9 cellular contexts compared by ENCODE assay signal in the genomic region with DNA sequence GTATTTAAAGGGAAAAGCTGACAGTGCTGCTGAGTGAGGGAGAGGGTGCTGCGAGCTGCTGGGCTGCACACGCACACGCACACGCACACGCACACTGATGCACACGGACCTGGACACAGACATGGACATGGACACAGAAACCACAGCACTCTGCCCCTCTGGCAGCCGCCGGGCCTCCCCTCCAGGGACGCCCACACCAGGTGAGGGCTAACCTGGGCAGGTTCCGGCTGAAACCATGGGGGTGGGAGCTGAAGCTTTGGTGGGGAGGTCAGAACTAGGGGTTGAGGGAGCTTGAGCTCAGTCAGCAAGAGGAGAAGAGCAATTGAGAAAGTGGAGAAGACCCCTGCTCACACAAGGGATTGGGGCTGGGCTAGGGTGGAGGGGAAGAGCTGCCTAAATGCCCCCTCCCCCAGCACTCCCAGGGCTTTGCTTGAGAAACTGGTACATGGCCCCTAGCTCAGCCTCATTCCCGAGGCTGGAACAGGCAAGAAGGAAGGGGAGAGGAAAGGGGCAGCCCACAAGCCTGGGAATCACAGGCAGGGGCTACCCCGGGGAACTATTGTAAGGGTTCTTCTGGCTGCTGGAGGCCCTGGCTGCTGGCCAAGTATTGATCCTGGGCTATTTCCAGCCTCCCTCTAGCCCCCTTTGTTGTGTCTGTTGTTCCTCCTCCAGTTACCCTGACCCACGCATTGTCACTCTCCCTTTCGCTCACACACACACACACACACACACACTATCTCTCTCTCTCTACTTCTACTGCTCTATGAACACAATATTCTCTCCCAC. TPM values are rescaled to one million over a fixed set of nuclear protein-coding genes. Genes with fewer than 3 reads are reported as not detected.
A peak's percentile ranks its signal among the peaks of the same experiment; 100 is the strongest.
DNase-seq lines count a peak whose midpoint lies in the region.
"Had no signal": no experiment of that assay in that cellular context is flagged by ENCODE, and none has a peak within 500 bp of the region (broad histone marks: within the 10 kb centered on the region; RNA-seq: fewer than 3 reads in every experiment).

Gene REM2, plus strand, starts transcription at position 32 of the 786 bp plus-strand sequence. Its CDS starts 66 bp downstream, at position 98.

- WGBS in neuronal stem cell (ENCODE audit: extremely low coverage in 2 of 2, insufficient read length in 2 of 2, insufficient replicate concordance in 1 of 2), 2 donors: no CpG with 5 or more reads among the region's 14 CpGs

- H3K79me1 ChIP-seq in neuronal stem cell (ENCODE audit: low read depth, low read length): peaks cover 2% of the 10 kb centered on the region

- peak within 1 kb of the TSS; percentile 63 for H2AK5ac ChIP-seq in neuronal stem cell (ENCODE audit: low read depth, low read length)

- peaks cover 34 to 41% of the 10 kb centered on the region in 2 donors for H3K4me1 ChIP-seq in neuronal stem cell (ENCODE audit: control insufficient read depth in 2 of 2, insufficient read depth in 1 of 2, low read depth in 1 of 2, low read length in 2 of 2)

- H3K18ac ChIP-seq in neuronal stem cell (ENCODE audit: low read length): peak within 1 kb of the TSS; percentile 97

- peak within 1 kb of the TSS; percentile 51 for H2BK12ac ChIP-seq in neuronal stem cell (ENCODE audit: low read length)

- peak within 1 kb of the TSS; percentile 81 for H3K4me2 ChIP-seq in neuronal stem cell (ENCODE audit: insufficient read depth, low read length, poor library complexity, severe bottlenecking)

- peak within 1 kb of the TSS; percentile 27 for H3K27ac ChIP-seq in neuronal stem cell (replicated peaks; ENCODE audit: low read length)

- H3K36me3 ChIP-seq in H7 (replicated peaks; ENCODE audit: control insufficient read depth, insufficient read depth, low read length) (no peaks in the 10 kb centered on the region), neuronal stem cell (replicated peaks in 1 of 2; ENCODE audit: control insufficient read depth in 2 of 2, insufficient read depth in 2 of 2, low read length in 2 of 2) (no peaks in the 10 kb centered on the region)

- H2BK5ac ChIP-seq in neuronal stem cell (ENCODE audit: low read length): no peak within 1 kb of the TSS

- no peaks in the 10 kb centered on the region for H3K9me3 ChIP-seq in neuronal stem cell (replicated peaks in 1 of 2; ENCODE audit: control insufficient read depth in 2 of 2, insufficient read depth in 1 of 2, low read depth in 1 of 2, low read length in 2 of 2)

- peak within 1 kb of the TSS; percentile 37 for H3K4me3 ChIP-seq in H7 (ENCODE audit: insufficient read depth, low read depth, low read length)
- H3K4me3 ChIP-seq in neuronal stem cell (ENCODE audit: low read length in 2 of 2): peak within 1 kb of the TSS; percentile 32 to 69

- peak within 1 kb of the TSS; percentile 77 for H2AFZ ChIP-seq in neuronal stem cell (ENCODE audit: low read length)

- peak within 1 kb of the TSS; percentile 40 for H4K91ac ChIP-seq in neuronal stem cell (ENCODE audit: low read depth, low read length, poor library complexity)

- no peak within 1 kb of the TSS for H2BK15ac ChIP-seq in neuronal stem cell (ENCODE audit: low read length)

- peak within 1 kb of the TSS; percentile 78 for H3K9ac ChIP-seq in neuronal stem cell (ENCODE audit: low read depth, low read length, poor library complexity)

- no peak within 1 kb of the TSS for H2BK120ac ChIP-seq in neuronal stem cell (ENCODE audit: low read depth, low read length)

- H4K8ac ChIP-seq in neuronal stem cell (ENCODE audit: low read depth, low read length): peak within 1 kb of the TSS; percentile 33

- H3K14ac ChIP-seq in neuronal stem cell (ENCODE audit: low read length): no peak within 1 kb of the TSS

- H3K27me3 ChIP-seq in H7 (ENCODE audit: control insufficient read depth, insufficient read depth, low read length) (peaks cover 28% of the 10 kb centered on the region), neuronal stem cell (ENCODE audit: control insufficient read depth in 3 of 3, insufficient read depth in 3 of 3, low read depth in 1 of 3, low read length in 3 of 3) (peaks cover 0 to 6% (median 0%) of the 10 kb centered on the region in 3 experiments)

- peak within 1 kb of the TSS; percentile 21 for H3K23ac ChIP-seq in neuronal stem cell (ENCODE audit: low read depth, low read length, poor library complexity)

- DNase-seq in H7 (peak; percentile 83), NCI-H2107 (lab: John Stamatoyannopoulos, UW) (peak; percentile 38), cerebellum (ENCODE audit: low spot score) (peak; percentile 33), neuronal stem cell (ENCODE audit: low spot score) (no peak), NCI-H526 treated with DMSO at 0.1 percent for 48 hours (lab: John Stamatoyannopoulos, UW) (no peak), GM03348 (ENCODE audit: low spot score) (no peak), NCI-H128 (lab: John Stamatoyannopoulos, UW; ENCODE audit: unreplicated experiment) (no peak)
- DNase-seq: GOT3 had no signal

- peak within 1 kb of the TSS; percentile 43 for H3K4ac ChIP-seq in neuronal stem cell (ENCODE audit: low read length)

RNA-seq across cellular contexts. Expression of gene REM2, which starts in this region (rescaled TPM):
- total RNA-seq in H7 (2014; rRNA removed; shearing (Covaris generic)): 0.33 and 0.73 TPM in 2 replicates
- total RNA-seq in cerebellum: 4.0 TPM
- 1.8 TPM for polyA plus RNA-seq in neuronal stem cell (2013, experiment 1 of 2)
- 1.8 TPM for polyA plus RNA-seq in neuronal stem cell (2013, experiment 2 of 2)
- polyA plus RNA-seq: endothelial cell of umbilical vein had no signal

Comparison
In these comparisons a context has a peak if more than half of its experiments do, and no peak if none do; other contexts are left out.
1. Peak in DNase-seq and H3K4me3 ChIP-seq in H7; RNA of the gene not detected or under 1 TPM.
2. DNase-seq: peak in NCI-H2107 (single experiment) and cerebellum (single experiment); none in neuronal stem cell (single experiment), NCI-H526 treated with DMSO at 0.1 percent for 48 hours (single experiment), GM03348 (single experiment) and NCI-H128 (single experiment).